Comparison of ENCODE assay signal across 8 cellular contexts in genomic region chr4:101419324-101420135, GRCh38.
DNase-seq lines count a peak whose midpoint lies in the region; ATAC-seq and TF ChIP-seq lines count a peak whose summit lies in the region.

No MANE protein-coding gene starts in this region.

- H3K4me3 Mint-ChIP-seq in CD4-positive, CD25-positive, alpha-beta regulatory T cell, result peak overlapping the region in 3 of 4 donors; percentile 13 to 17 (median 14)

- no peak for ATAC-seq in CD4-positive, CD25-positive, alpha-beta regulatory T cell (ENCODE audit: low read depth in 2 of 2)
- ATAC-seq in GM18907 (IDR thresholded peaks at IDR 0.05; ENCODE audit: unreplicated experiment) (peak; percentile 86), HG03095 (IDR thresholded peaks at IDR 0.05; ENCODE audit: unreplicated experiment) (peak; percentile 77)

- no TSS peak for BruUV-seq in OCI-LY7 (replicated peaks; lab: Mats Ljungman, UMichigan)

- POLR2A ChIA-PET in OCI-LY7 (lab: Charles Lee), result interaction anchor here (0.5 to 0.6 kb wide), 2 partner anchors 80 to 1859 kb away, joined by 3 to 4 read pairs; no protein-coding TSS in a partner anchor

- no peak overlapping the region for H3K27ac ChIP-seq in CD4-positive, CD25-positive, alpha-beta regulatory T cell (ENCODE audit: insufficient read depth, low read length, poor library complexity, severe bottlenecking)
- H3K27ac ChIP-seq in OCI-LY7 (ENCODE audit: low read depth, low read length, poor library complexity, severe bottlenecking), result no peak overlapping the region

- no peaks in the 10 kb centered on the region for H3K9me2 ChIP-seq in OCI-LY7 (ENCODE audit: insufficient read depth, low read length)

- intact Hi-C loops in OCI-LY7 (cut with micrococcal nuclease; ENCODE audit: unreplicated experiment), result no loop called here

- H3K4me1 ChIP-seq in CD4-positive, CD25-positive, alpha-beta regulatory T cell (ENCODE audit: control insufficient read depth, insufficient read depth, low read length, poor library complexity, severe bottlenecking), result peaks cover 38% of the 10 kb centered on the region
- H3K4me1 ChIP-seq in OCI-LY7 (ENCODE audit: insufficient read depth, low read length, poor library complexity, severe bottlenecking), result no peaks in the 10 kb centered on the region

- peaks cover 23 to 49% (median 34%) of the 10 kb centered on the region in 4 donors for H3K4me1 Mint-ChIP-seq in CD4-positive, CD25-positive, alpha-beta regulatory T cell

- no peak overlapping the region for H3K27ac Mint-ChIP-seq in CD4-positive, CD25-positive, alpha-beta regulatory T cell

- CTCF ChIA-PET in OCI-LY7 (lab: Charles Lee; ENCODE audit: unreplicated experiment), result no interaction called here

- H3K9me3 Mint-ChIP-seq in CD4-positive, CD25-positive, alpha-beta regulatory T cell, result peaks cover 0 to 5% (median 2%) of the 10 kb centered on the region in 7 donors

- peaks cover 56% of the 10 kb centered on the region for H3K27me3 Mint-ChIP-seq in CD4-positive, CD25-positive, alpha-beta regulatory T cell

- H3K4me3 ChIP-seq in CD4-positive, CD25-positive, alpha-beta regulatory T cell (ENCODE audit: low read depth, low read length), result peak overlapping the region; percentile 9
- H3K4me3 ChIP-seq in OCI-LY7 (ENCODE audit: low read depth, low read length, poor library complexity, severe bottlenecking), result no peak overlapping the region

- H3K9me3 ChIP-seq in CD4-positive, CD25-positive, alpha-beta regulatory T cell (ENCODE audit: control insufficient read depth in 2 of 2, low read length in 2 of 2), result no peaks in the 10 kb centered on the region
- H3K9me3 ChIP-seq in OCI-LY7 (ENCODE audit: low read length), result no peaks in the 10 kb centered on the region

- no peak for TF ChIP-seq CTCF in OCI-LY7 (conservative IDR thresholded peaks at IDR 0.05; ENCODE audit: low read length)

- DNase-seq in CD4-positive, CD25-positive, alpha-beta regulatory T cell, result peak in 1 of 3 donors; percentile 10
- peak; percentile 81 for DNase-seq in NCI-H748 treated with DMSO at 0.1 percent for 48 hours (lab: John Stamatoyannopoulos, UW)
- peak; percentile 86 to 87 for DNase-seq in lung microvascular endothelial cell (ENCODE audit: low read depth in 2 of 2)
- DNase-seq in medulla oblongata (ENCODE audit: extremely low spot score), result no peak
- no peak for DNase-seq in D341Med (ENCODE audit: low spot score)
- no peak for DNase-seq in OCI-LY7 (ENCODE audit: low spot score)

- no peaks in the 10 kb centered on the region for H3K36me3 ChIP-seq in CD4-positive, CD25-positive, alpha-beta regulatory T cell (ENCODE audit: control insufficient read depth, insufficient read depth, low read length)
- no peaks in the 10 kb centered on the region for H3K36me3 ChIP-seq in OCI-LY7 (ENCODE audit: insufficient read depth, low read length)

- H2AFZ ChIP-seq in OCI-LY7 (ENCODE audit: low read length), result no peak overlapping the region

- H3K36me3 Mint-ChIP-seq in CD4-positive, CD25-positive, alpha-beta regulatory T cell, result no peaks in the 10 kb centered on the region

- no peaks in the 10 kb centered on the region for H3K79me2 ChIP-seq in OCI-LY7 (ENCODE audit: insufficient read depth, low read depth, low read length)

- H4K20me1 ChIP-seq in OCI-LY7 (ENCODE audit: insufficient read depth, low read length), result no peaks in the 10 kb centered on the region

- no peak overlapping the region for H3K4me2 ChIP-seq in OCI-LY7 (ENCODE audit: low read length)

- H3K27me3 ChIP-seq in CD4-positive, CD25-positive, alpha-beta regulatory T cell (ENCODE audit: control insufficient read depth, insufficient read depth, low read length), result peaks cover 10% of the 10 kb centered on the region

Comparison
In these comparisons a context has a peak if more than half of its experiments do, and no peak if none do; other contexts are left out.
1. ATAC-seq: peak in GM18907 (single experiment) and HG03095 (single experiment); none in CD4-positive, CD25-positive, alpha-beta regulatory T cell (0 of 2).
2. DNase-seq: peak in NCI-H748 treated with DMSO at 0.1 percent for 48 hours (single experiment) and lung microvascular endothelial cell (2 of 2); none in medulla oblongata (single experiment), D341Med (single experiment) and OCI-LY7 (single experiment).